In genomic region chr18:59468821-59469220, GRCh38 we compare ENCODE assay signal across 23 cellular contexts.
"Had no signal": no experiment of that assay in that cellular context is flagged by ENCODE, and none has a peak within 500 bp of the region (broad histone marks: within the 10 kb centered on the region; RNA-seq: fewer than 3 reads in every experiment).

No MANE protein-coding gene starts in this region.

- H3K36me3 Mint-ChIP-seq: naive thymus-derived CD8-positive, alpha-beta T cell; stimulated activated naive B cell treated with anti-CD40 and anti-IgM and Interleukin-4, amounts not matched to agents 10 μg/mL and 1 μg/mL and 100 μg/mL, for 72 hours had no signal

- H3K9me3 Mint-ChIP-seq: effector memory CD8-positive, alpha-beta T cell had no signal

- H3K9me3 ChIP-seq: esophagus squamous epithelium, left lung, lower lobe of right lung, ovary, psoas muscle, right lobe of liver, suprapubic skin, transverse colon, vagina had no signal

- H3K4me1 ChIP-seq: left lung, lower lobe of right lung, right lobe of liver, transverse colon, vagina had no signal

- H3K27me3 ChIP-seq: left lung, ovary, right lobe of liver, suprapubic skin, transverse colon, vagina had no signal

- H3K36me3 ChIP-seq: esophagus squamous epithelium, left lung, lower lobe of right lung, ovary, right lobe of liver, suprapubic skin, transverse colon, vagina had no signal

- H3K27ac ChIP-seq: esophagus squamous epithelium, hepatocyte, left lung, lower lobe of right lung, ovary, psoas muscle, right lobe of liver, suprapubic skin, transverse colon, vagina had no signal

- ATAC-seq: effector memory CD8-positive, alpha-beta T cell; naive thymus-derived CD8-positive, alpha-beta T cell; psoas muscle; right lobe of liver; stimulated activated naive B cell treated with anti-CD40 and anti-IgM and Interleukin-4, amounts not matched to agents 10 μg/mL and 1 μg/mL and 100 μg/mL, for 72 hours; stimulated activated naive CD8-positive, alpha-beta T cell treated with anti-CD3 and anti-CD28 coated beads, Interleukin-15, amount 100 ng/mL, for 72 hours had no signal

- DNase-seq: cortex of kidney; effector memory CD8-positive, alpha-beta T cell; erythroblast; esophagus squamous epithelium; kidney; left lung; lower lobe of right lung; naive thymus-derived CD8-positive, alpha-beta T cell; nephron progenitor cell; nucleus accumbens; ovary; posterior cingulate gyrus; psoas muscle; right lobe of liver; small intestine; stimulated activated CD4-positive, alpha-beta T cell treated with anti-CD3 and anti-CD28 coated beads, Interleukin-15, amount 100 ng/mL, for 24 hours; stimulated activated CD4-positive, alpha-beta T cell treated with anti-CD3 and anti-CD28 coated beads, Interleukin-2, amount 100 ng/mL, for 48 hours; stimulated activated naive B cell treated with anti-CD40 and anti-IgM and Interleukin-4, amounts not matched to agents 10 μg/mL and 1 μg/mL and 100 μg/mL, for 72 hours; stimulated activated naive CD8-positive, alpha-beta T cell treated with anti-CD3 and anti-CD28 coated beads, Interleukin-15, amount 100 ng/mL, for 72 hours; transverse colon had no signal

- H3K4me3 ChIP-seq: esophagus squamous epithelium, hepatocyte, left lung, lower lobe of right lung, ovary, psoas muscle, right lobe of liver, suprapubic skin, transverse colon, vagina had no signal

- H3K4me3 Mint-ChIP-seq: effector memory CD8-positive, alpha-beta T cell; naive thymus-derived CD8-positive, alpha-beta T cell; nephron progenitor cell; stimulated activated naive B cell treated with anti-CD40 and anti-IgM and Interleukin-4, amounts not matched to agents 10 μg/mL and 1 μg/mL and 100 μg/mL, for 72 hours; stimulated activated naive CD8-positive, alpha-beta T cell treated with anti-CD3 and anti-CD28 coated beads, Interleukin-15, amount 100 ng/mL, for 72 hours had no signal

- H3K4me1 Mint-ChIP-seq: naive thymus-derived CD8-positive, alpha-beta T cell; stimulated activated naive CD8-positive, alpha-beta T cell treated with anti-CD3 and anti-CD28 coated beads, Interleukin-15, amount 100 ng/mL, for 72 hours had no signal

- H3K27ac Mint-ChIP-seq: effector memory CD8-positive, alpha-beta T cell; naive thymus-derived CD8-positive, alpha-beta T cell; nephron progenitor cell; stimulated activated naive B cell treated with anti-CD40 and anti-IgM and Interleukin-4, amounts not matched to agents 10 μg/mL and 1 μg/mL and 100 μg/mL, for 72 hours had no signal
